Comparison of ENCODE assay signal across 15 cellular contexts in the genomic region with DNA sequence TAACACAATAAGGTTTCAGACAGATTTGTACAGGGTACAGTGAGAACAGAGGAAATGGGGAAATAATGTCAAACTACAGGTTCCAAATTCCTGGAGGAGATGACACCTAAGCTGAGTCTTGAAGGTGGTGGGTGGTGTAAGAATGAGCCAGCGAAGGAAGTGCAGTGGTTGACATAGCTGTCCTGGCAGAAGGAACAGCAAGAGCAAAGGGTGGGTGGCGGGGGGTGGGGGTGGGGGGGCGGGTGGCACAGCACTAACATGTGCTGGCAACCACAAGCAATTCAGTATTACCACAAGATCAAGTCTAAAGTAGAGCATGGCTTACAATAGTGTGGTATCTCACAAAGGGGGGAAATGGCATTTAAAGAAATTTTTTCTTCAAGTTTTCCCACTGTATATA. TPM values are rescaled to one million over a fixed set of nuclear protein-coding genes. Genes with fewer than 3 reads are reported as not detected.
DNase-seq lines count a peak whose midpoint lies in the region; FAIRE-seq lines count a peak whose summit lies in the region.
"Had no signal": no experiment of that assay in that cellular context is flagged by ENCODE, and none has a peak within 500 bp of the region (broad histone marks: within the 10 kb centered on the region; RNA-seq: fewer than 3 reads in every experiment).

No MANE protein-coding gene starts in this region.

- peaks cover 29% of the 10 kb centered on the region for H3K36me3 ChIP-seq in SK-N-MC (ENCODE audit: insufficient read depth, low read length)
- no peaks in the 10 kb centered on the region for H3K36me3 ChIP-seq in MG63
- H3K36me3 ChIP-seq: colonic mucosa, vagina had no signal

- H3K9me3 ChIP-seq in SK-N-MC (ENCODE audit: low read depth, low read length) (peaks cover 8% of the 10 kb centered on the region; the same call in 1 of the 2 replicates), MG63 (no peaks in the 10 kb centered on the region)
- H3K9me3 ChIP-seq: A549, colonic mucosa, vagina had no signal

- peaks cover 9% of the 10 kb centered on the region for H3K36me3 Mint-ChIP-seq in activated CD4-positive, alpha-beta T cell treated with anti-CD3 and anti-CD28 coated beads, Interleukin-2, amount 10 ng/mL, durations not matched to agents 7 days and 5 days (ENCODE audit: low read depth)

- POLR2A ChIA-PET in activated CD4-positive, alpha-beta T cell treated with anti-CD3 and anti-CD28 coated beads, Interleukin-2, amount 10 ng/mL, durations not matched to agents 7 days and 5 days (lab: Charles Lee): no interaction called here

- CTCF ChIA-PET in activated CD4-positive, alpha-beta T cell treated with anti-CD3 and anti-CD28 coated beads, Interleukin-2, amount 10 ng/mL, durations not matched to agents 7 days and 5 days (lab: Charles Lee): interaction anchor here (1.0 to 1.8 kb wide), 2 partner anchors 22 to 38 kb away, joined by 3 to 4 read pairs; partner anchors contain the start of gene USO1

- no peaks in the 10 kb centered on the region for H3K27me3 ChIP-seq in MG63
- H3K27me3 ChIP-seq: colonic mucosa, vagina had no signal

- DNase-seq in activated CD4-positive, alpha-beta T cell treated with anti-CD3 and anti-CD28 coated beads for 4 hours: peak; percentile 42
- no peak for DNase-seq in activated CD4-positive, alpha-beta T cell treated with anti-CD3 and anti-CD28 coated beads, Interleukin-2, amount 10 ng/mL, durations not matched to agents 7 days and 5 days
- DNase-seq in SK-N-MC (ENCODE audit: low read depth, low spot score) (no peak), H4 (ENCODE audit: low spot score) (no peak), GM19239 (ENCODE audit: insufficient read length, low spot score) (no peak), MG63 (no peak)
- peak; percentile 2 for DNase-seq in effector CD8-positive, alpha-beta T cell (lab: John Stamatoyannopoulos, UW)
- DNase-seq in stimulated activated CD4-positive, alpha-beta T cell treated with anti-CD3 and anti-CD28 coated beads, Interleukin-4, amount 100 ng/mL, for 24 hours: peak; percentile 26
- DNase-seq: colonic mucosa; COR-L47; HFFc6; SHP77; stimulated activated naive B cell treated with anti-CD40 and anti-IgM and Interleukin-4, amounts not matched to agents 10 μg/mL and 1 μg/mL and 100 μg/mL, for 72 hours had no signal

- H3K9ac ChIP-seq in SK-N-MC (ENCODE audit: insufficient read length): peak overlapping the region; percentile 7

- peaks cover 33% of the 10 kb centered on the region for H3K4me1 Mint-ChIP-seq in activated CD4-positive, alpha-beta T cell treated with anti-CD3 and anti-CD28 coated beads, Interleukin-2, amount 10 ng/mL, durations not matched to agents 7 days and 5 days

- no peaks in the 10 kb centered on the region for H3K27me3 Mint-ChIP-seq in activated CD4-positive, alpha-beta T cell treated with anti-CD3 and anti-CD28 coated beads, Interleukin-2, amount 10 ng/mL, durations not matched to agents 7 days and 5 days
- H3K27me3 Mint-ChIP-seq: stimulated activated naive B cell treated with anti-CD40 and anti-IgM and Interleukin-4, amounts not matched to agents 10 μg/mL and 1 μg/mL and 100 μg/mL, for 72 hours had no signal

- H3K4me3 ChIP-seq in SK-N-MC (no peak overlapping the region), MG63 (no peak overlapping the region)
- H3K4me3 ChIP-seq: A549, colonic mucosa, vagina had no signal

- H3K4me3 Mint-ChIP-seq in activated CD4-positive, alpha-beta T cell treated with anti-CD3 and anti-CD28 coated beads, Interleukin-2, amount 10 ng/mL, durations not matched to agents 7 days and 5 days: no peak overlapping the region
- H3K4me3 Mint-ChIP-seq: HFFc6; stimulated activated naive B cell treated with anti-CD40 and anti-IgM and Interleukin-4, amounts not matched to agents 10 μg/mL and 1 μg/mL and 100 μg/mL, for 72 hours had no signal

- peaks cover 6% of the 10 kb centered on the region for H3K9me3 Mint-ChIP-seq in activated CD4-positive, alpha-beta T cell treated with anti-CD3 and anti-CD28 coated beads, Interleukin-2, amount 10 ng/mL, durations not matched to agents 7 days and 5 days
- H3K9me3 Mint-ChIP-seq: HFFc6 had no signal

- peak overlapping the region; percentile 74 for H3K27ac ChIP-seq in SK-N-MC
- H3K27ac ChIP-seq: A549, colonic mucosa, vagina had no signal

- no peak overlapping the region for H3K27ac Mint-ChIP-seq in activated CD4-positive, alpha-beta T cell treated with anti-CD3 and anti-CD28 coated beads, Interleukin-2, amount 10 ng/mL, durations not matched to agents 7 days and 5 days
- H3K27ac Mint-ChIP-seq: HFFc6; stimulated activated naive B cell treated with anti-CD40 and anti-IgM and Interleukin-4, amounts not matched to agents 10 μg/mL and 1 μg/mL and 100 μg/mL, for 72 hours had no signal

- FAIRE-seq in GM19239 (lab: Jason Lieb, UNC): no peak
- FAIRE-seq: A549 had no signal

RNA-seq across cellular contexts. Expression of gene G3BP2, which starts 13.1 kb away (rescaled TPM):
- 100 to 1,000 TPM; 135 to 137 TPM for total RNA-seq in activated CD4-positive, alpha-beta T cell treated with anti-CD3 and anti-CD28 coated beads, Interleukin-2, amount 10 ng/mL, durations not matched to agents 7 days and 5 days
- 104 and 131 TPM in 2 replicates for total RNA-seq in H4 (2014; rRNA removed; shearing (Covaris generic))
- 21.3 and 41.9 TPM in 2 replicates for total RNA-seq in MG63 (2014; rRNA removed; shearing (Covaris generic); ENCODE audit: low replicate concordance)

RNA-seq across cellular contexts. Expression of gene USO1, which starts 38.0 kb away (rescaled TPM):
- total RNA-seq in activated CD4-positive, alpha-beta T cell treated with anti-CD3 and anti-CD28 coated beads, Interleukin-2, amount 10 ng/mL, durations not matched to agents 7 days and 5 days: 10 to 100 TPM; 38.9 to 43.5 TPM
- total RNA-seq in H4 (2014; rRNA removed; shearing (Covaris generic)): 63.4 and 70.9 TPM in 2 replicates
- total RNA-seq in MG63 (2014; rRNA removed; shearing (Covaris generic); ENCODE audit: low replicate concordance): 21.8 and 26.5 TPM in 2 replicates

RNA-seq across cellular contexts. Expression of gene CDKL2, which starts 56.0 kb away (rescaled TPM):
- under 1 TPM; 0.74 to 1.00 TPM for total RNA-seq in activated CD4-positive, alpha-beta T cell treated with anti-CD3 and anti-CD28 coated beads, Interleukin-2, amount 10 ng/mL, durations not matched to agents 7 days and 5 days
- 0.02 and 0.31 TPM in 2 replicates for total RNA-seq in H4 (2014; rRNA removed; shearing (Covaris generic))
- total RNA-seq in MG63 (2014; rRNA removed; shearing (Covaris generic); ENCODE audit: low replicate concordance): not detected in 2 replicates

Comparison
In these comparisons a context has a peak if more than half of its experiments do, and no peak if none do; other contexts are left out.
1. DNase-seq: peak in activated CD4-positive, alpha-beta T cell treated with anti-CD3 and anti-CD28 coated beads for 4 hours (2 of 2), effector CD8-positive, alpha-beta T cell (single experiment) and stimulated activated CD4-positive, alpha-beta T cell treated with anti-CD3 and anti-CD28 coated beads, Interleukin-4, amount 100 ng/mL, for 24 hours (single experiment); none in activated CD4-positive, alpha-beta T cell treated with anti-CD3 and anti-CD28 coated beads, Interleukin-2, amount 10 ng/mL, durations not matched to agents 7 days and 5 days (single experiment), SK-N-MC (single experiment), H4 (single experiment), GM19239 (single experiment) and MG63 (single experiment).